In the genomic region with DNA sequence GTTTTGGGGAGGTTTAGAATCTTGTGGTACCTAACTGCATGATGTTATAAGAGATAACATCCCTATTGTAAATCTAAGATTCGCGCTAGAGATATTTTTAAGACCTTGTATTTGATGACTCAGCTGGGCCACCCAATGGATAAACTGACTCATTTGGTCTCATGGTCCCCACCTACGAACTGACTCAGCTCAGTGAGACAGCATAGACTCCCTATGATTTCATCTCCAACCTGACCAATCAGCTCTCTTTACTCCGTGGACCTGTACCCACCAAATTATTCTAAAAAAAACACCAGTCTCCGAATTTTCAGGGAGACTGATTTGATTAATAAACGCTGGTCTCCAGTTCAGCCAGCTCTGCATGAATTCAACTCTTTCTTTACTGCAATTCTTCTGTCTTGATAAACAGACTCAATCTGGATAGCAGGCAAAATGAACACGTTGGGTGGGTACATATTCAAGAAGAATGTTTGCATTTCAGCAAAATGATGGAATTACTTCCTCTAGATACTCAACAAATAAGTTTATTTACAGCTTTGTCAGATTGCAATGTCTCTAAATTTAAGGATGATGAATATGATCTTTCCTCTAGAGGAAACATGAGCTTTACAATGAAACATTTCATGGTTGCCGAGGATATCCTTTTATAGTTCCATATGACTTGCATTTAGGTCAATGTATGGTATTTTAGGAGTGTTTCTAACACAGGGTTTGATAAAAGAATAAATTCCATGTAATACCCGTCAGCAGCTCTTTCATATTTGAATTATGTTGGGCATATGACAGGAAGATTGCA, we compare ENCODE assay signal across 13 cellular contexts.
A peak's percentile ranks its signal among the peaks of the same experiment; 100 is the strongest.
DNase-seq lines count a peak whose midpoint lies in the region; ATAC-seq and TF ChIP-seq lines count a peak whose summit lies in the region.
"Had no signal": no experiment of that assay in that cellular context is flagged by ENCODE, and none has a peak within 500 bp of the region (broad histone marks: within the 10 kb centered on the region; RNA-seq: fewer than 3 reads in every experiment).

No MANE protein-coding gene starts in this region.

- CTCF ChIA-PET in PC-3 (lab: Charles Lee) (no interaction called here), mammary epithelial cell (lab: Charles Lee; ENCODE audit: low non-redundant PET) (no interaction called here)

- no peaks in the 10 kb centered on the region for H3K9me2 ChIP-seq in PC-3 (replicated peaks; ENCODE audit: low read length)

- H3K27ac ChIP-seq in PC-3 (ENCODE audit: low read length) = peak overlapping the region; percentile 17
- H3K27ac ChIP-seq in mammary epithelial cell (ENCODE audit: insufficient read depth, low read depth, low read length) = no peak overlapping the region
- H3K27ac ChIP-seq: cardiac muscle cell, ovary had no signal

- H3K4me3 ChIP-seq in PC-3 (ENCODE audit: low read length) (no peak overlapping the region), mammary epithelial cell (replicated peaks in 1 of 3; ENCODE audit: insufficient read depth in 1 of 3, low read depth in 2 of 3, low read length in 3 of 3) (no peak overlapping the region)
- H3K4me3 ChIP-seq: cardiac muscle cell, HAP-1, ovary had no signal

- ATAC-seq in PC-3 (peak; percentile 71), GM19455 (IDR thresholded peaks at IDR 0.05; ENCODE audit: unreplicated experiment) (no peak), GM21423 (IDR thresholded peaks at IDR 0.05; ENCODE audit: unreplicated experiment) (no peak)

- H3K9me3 ChIP-seq in PC-3 (ENCODE audit: low read length) (no peaks in the 10 kb centered on the region), mammary epithelial cell (replicated peaks; ENCODE audit: insufficient read depth, low read length) (no peaks in the 10 kb centered on the region)
- H3K9me3 ChIP-seq: HAP-1, ovary had no signal

- no peaks in the 10 kb centered on the region for H4K20me1 ChIP-seq in PC-3 (ENCODE audit: low read length)
- H4K20me1 ChIP-seq in mammary epithelial cell (ENCODE audit: insufficient read depth, low read length) = no peaks in the 10 kb centered on the region

- H3K4me1 ChIP-seq in PC-3 (ENCODE audit: insufficient read depth, low read length) (peaks cover 3% of the 10 kb centered on the region; the same call in 1 of the 2 replicates), mammary epithelial cell (ENCODE audit: insufficient read depth, low read length) (no peaks in the 10 kb centered on the region)
- H3K4me1 ChIP-seq: HAP-1 had no signal

- H3K36me3 ChIP-seq in PC-3 (ENCODE audit: low read depth, low read length) (no peaks in the 10 kb centered on the region), mammary epithelial cell (ENCODE audit: insufficient read depth, low read length) (no peaks in the 10 kb centered on the region)
- H3K36me3 ChIP-seq: cardiac muscle cell, HAP-1, ovary had no signal

- H3K79me2 ChIP-seq in PC-3 (ENCODE audit: low read length) = no peaks in the 10 kb centered on the region
- H3K79me2 ChIP-seq in mammary epithelial cell (ENCODE audit: insufficient read depth, low read length) = no peaks in the 10 kb centered on the region

- H2AFZ ChIP-seq in PC-3 (ENCODE audit: low read length) (peak overlapping the region; percentile 46; the same call in 1 of the 2 replicates), mammary epithelial cell (ENCODE audit: low read depth, low read length) (no peak overlapping the region)

- H3K27me3 ChIP-seq in PC-3 (ENCODE audit: low read length) (no peaks in the 10 kb centered on the region), mammary epithelial cell (ENCODE audit: insufficient read depth, low read length) (no peaks in the 10 kb centered on the region)
- H3K27me3 ChIP-seq: cardiac muscle cell, ovary had no signal

- H3K9ac ChIP-seq in PC-3 (ENCODE audit: low read length) (no peak overlapping the region), mammary epithelial cell (ENCODE audit: insufficient read depth, low read length) (no peak overlapping the region)

- no peaks in the 10 kb centered on the region for H3F3A ChIP-seq in PC-3 (ENCODE audit: low read length, unreplicated experiment)

- dilution Hi-C loops in mammary epithelial cell (cut with HindIII; ENCODE audit: low sequenced_read_pairs) = no loop called here

- 77% methylated on average over 9 of the region's 9 CpGs for WGBS in mammary epithelial cell (ENCODE audit: low coverage, missing lambda C conversion rate)

- peak overlapping the region; percentile 22 for H3K4me2 ChIP-seq in PC-3 (ENCODE audit: low read length)
- no peak overlapping the region for H3K4me2 ChIP-seq in mammary epithelial cell (ENCODE audit: insufficient read depth, low read depth, low read length)

- DNase-seq in Daoy (ENCODE audit: low read depth) (peak; percentile 39), PC-3 (peak; percentile 59), mammary epithelial cell (peak; percentile 1), myocyte (ENCODE audit: low read depth) (peak; percentile 16), NCI-H510A (lab: John Stamatoyannopoulos, UW) (no peak)
- DNase-seq in effector CD8-positive, alpha-beta T cell (lab: John Stamatoyannopoulos, UW) = no peak
- DNase-seq: activated CD4-positive, alpha-beta T cell treated with anti-CD3 and anti-CD28 coated beads, Interleukin-2, amount 50 U/mL, for 4 hours; OCI-M1; ovary had no signal

- intact Hi-C loops in PC-3 (cut with micrococcal nuclease) = no loop called here
- intact Hi-C loops in mammary epithelial cell (cut with micrococcal nuclease) = no loop called here

- POLR2A ChIA-PET in PC-3 (lab: Charles Lee; ENCODE audit: unreplicated experiment) = interaction anchor here (0.6 kb wide), 1 partner anchor 248 kb away, joined by 3 read pairs; no protein-coding TSS in a partner anchor

- TF ChIP-seq CTCF in PC-3 (conservative IDR thresholded peaks at IDR 0.05; ENCODE audit: low read depth, low read length) = no peak
- no peak for TF ChIP-seq CTCF in mammary epithelial cell (conservative IDR thresholded peaks at IDR 0.05 in 1 of 2, IDR thresholded peaks at IDR 0.05 in 1 of 2; ENCODE audit: extremely low read depth in 1 of 2, insufficient read depth in 1 of 2, low read depth in 1 of 2, low read length in 2 of 2)

- in situ Hi-C loops in mammary epithelial cell (cut with MboI; ENCODE audit: low sequenced_read_pairs in 2 of 2) = no loop called here

- BruUV-seq in PC-3 (replicated peaks; lab: Mats Ljungman, UMichigan) = no TSS peak
- BruUV-seq in mammary epithelial cell (replicated peaks; lab: Mats Ljungman, UMichigan) = no TSS peak

Comparison
In these comparisons a context has a peak if more than half of its experiments do, and no peak if none do; other contexts are left out.
1. DNase-seq: peak in Daoy (single experiment), PC-3 (single experiment), mammary epithelial cell (single experiment) and myocyte (single experiment); none in effector CD8-positive, alpha-beta T cell (single experiment) and NCI-H510A (single experiment).